25 cellular contexts compared by ENCODE assay signal in the genomic region with DNA sequence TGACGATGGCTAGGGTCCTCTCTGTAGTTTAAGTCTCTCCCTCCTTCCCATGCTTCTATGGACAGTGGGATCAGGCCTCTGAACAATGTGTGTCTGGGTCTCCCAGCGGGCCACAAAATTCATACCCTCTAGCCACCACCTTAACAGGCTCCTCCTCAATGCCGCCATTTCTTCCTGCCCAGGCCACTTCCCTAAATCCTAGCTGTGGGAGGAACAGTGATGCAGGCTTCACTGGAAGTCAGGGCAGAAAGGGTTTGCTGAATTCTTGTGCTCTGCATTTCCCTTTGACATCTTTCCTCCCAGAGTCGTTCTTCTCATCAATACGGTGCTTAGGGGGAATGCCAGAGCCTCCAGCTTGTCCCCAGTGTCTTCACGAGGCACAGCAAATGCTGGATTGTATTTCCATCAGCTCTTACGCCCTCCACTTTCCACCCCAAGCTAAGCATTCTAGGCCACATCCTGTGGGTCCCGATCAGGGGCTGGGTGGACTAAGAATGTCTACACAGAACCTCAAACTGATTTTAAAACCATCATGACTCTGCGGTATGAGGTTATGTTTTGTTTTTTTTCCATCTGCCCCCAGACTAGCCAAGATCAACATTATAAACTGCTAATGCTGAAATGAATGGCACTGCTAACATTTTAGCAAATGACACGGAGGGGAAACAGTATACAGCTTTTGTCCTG. TPM values are rescaled to one million over a fixed set of nuclear protein-coding genes. Genes with fewer than 3 reads are reported as not detected.
"Had no signal": no experiment of that assay in that cellular context is flagged by ENCODE, and none has a peak within 500 bp of the region (broad histone marks: within the 10 kb centered on the region; RNA-seq: fewer than 3 reads in every experiment).

No MANE protein-coding gene starts in this region.

- H3K4me3 ChIP-seq: dorsolateral prefrontal cortex, esophagus squamous epithelium, gastrocnemius medialis, mucosa of descending colon, sigmoid colon, thyroid gland, upper lobe of right lung had no signal

- H3K4me3 Mint-ChIP-seq: effector memory CD8-positive, alpha-beta T cell had no signal

- H3K27me3 Mint-ChIP-seq: progenitor cell of endocrine pancreas had no signal

- H3K27ac Mint-ChIP-seq: effector memory CD8-positive, alpha-beta T cell; progenitor cell of endocrine pancreas had no signal

- DNase-seq: activated CD8-positive, alpha-beta memory T cell treated with anti-CD3 and anti-CD28 coated beads for 24 hours; activated naive CD4-positive, alpha-beta T cell treated with Interleukin-2 at 50 U/mL for 16 hours; activated T-cell treated with anti-CD3 and anti-CD28 coated beads, Interleukin-2, amount 50 U/mL, for 48 hours; brain microvascular endothelial cell; central memory CD4-positive, alpha-beta T cell; dorsolateral prefrontal cortex; effector memory CD8-positive, alpha-beta T cell; esophagus squamous epithelium; gastrocnemius medialis; hippocampal formation; left cardiac atrium; mesendoderm; mucosa of descending colon; occipital lobe; retina; sigmoid colon; stimulated activated CD4-positive, alpha-beta T cell treated with anti-CD3 and anti-CD28 coated beads, Interleukin-2, amount 100 ng/mL, for 48 hours; stimulated activated naive CD4-positive, alpha-beta T cell; substantia nigra; T-helper 1 cell; thyroid gland; upper lobe of right lung had no signal

- ATAC-seq: effector memory CD8-positive, alpha-beta T cell; gastrocnemius medialis; left cardiac atrium; mucosa of descending colon; SK-N-SH treated with all-trans-retinoic acid at 6 μM for 48 hours; upper lobe of right lung had no signal

- H3K27ac ChIP-seq: brain microvascular endothelial cell, dorsolateral prefrontal cortex, esophagus squamous epithelium, gastrocnemius medialis, sigmoid colon, thyroid gland, upper lobe of right lung had no signal

- H3K4me1 ChIP-seq: gastrocnemius medialis, thyroid gland, upper lobe of right lung had no signal

- H3K9me3 ChIP-seq: esophagus squamous epithelium, gastrocnemius medialis, mucosa of descending colon, sigmoid colon, thyroid gland, upper lobe of right lung had no signal

- H3K9me3 Mint-ChIP-seq: effector memory CD8-positive, alpha-beta T cell had no signal

RNA-seq across cellular contexts. Expression of a gene that starts 11.9 kb away (rescaled TPM):
- total RNA-seq: dorsolateral prefrontal cortex, esophagus squamous epithelium, gastrocnemius medialis, left cardiac atrium, lower leg skin, mucosa of descending colon, occipital lobe, progenitor cell of endocrine pancreas, sigmoid colon, upper lobe of right lung had no signal
